In the genomic region with DNA sequence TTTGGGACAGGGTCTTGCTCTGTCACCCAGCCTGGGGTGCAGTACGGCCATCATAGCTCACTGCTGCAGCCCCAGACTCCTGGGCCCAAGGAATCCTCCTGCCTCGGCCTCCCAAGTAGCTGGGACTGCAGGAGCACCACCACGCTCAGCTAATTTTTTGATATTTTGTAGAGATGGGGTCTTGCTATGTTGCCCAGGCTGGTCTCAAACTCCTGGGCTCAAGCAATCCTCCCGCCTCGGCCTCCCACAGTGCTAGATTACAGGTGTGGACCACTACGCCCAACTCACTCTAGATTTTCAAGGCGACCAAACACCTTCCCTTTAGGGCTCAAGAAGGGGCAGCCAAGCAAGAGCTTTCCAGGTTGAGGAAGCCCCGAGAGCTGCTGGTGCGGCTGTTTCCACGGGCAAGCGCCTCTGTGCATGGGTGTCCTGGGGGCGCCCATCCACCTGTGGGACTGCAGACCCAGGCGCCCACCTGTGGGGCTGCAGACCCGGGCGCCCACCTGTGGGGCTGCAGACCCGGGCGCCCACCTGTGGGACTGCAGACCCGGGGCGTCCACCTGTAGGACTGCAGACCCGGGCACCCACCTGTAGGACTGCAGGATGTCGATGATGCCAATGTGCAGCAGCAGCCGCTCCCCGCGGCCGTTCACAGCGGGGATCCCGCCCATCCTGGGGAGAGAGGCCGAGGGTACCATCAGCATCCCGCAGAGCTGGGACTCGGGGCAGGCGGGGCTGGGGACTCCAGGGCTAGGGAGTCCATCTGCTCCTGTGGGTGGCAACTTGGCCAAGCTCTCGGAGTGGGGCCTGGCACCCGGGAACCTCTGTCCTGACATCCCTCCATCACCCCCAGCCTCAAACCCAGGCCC, we compare ENCODE assay signal across 31 cellular contexts. TPM values are rescaled to one million over a fixed set of nuclear protein-coding genes. Genes with fewer than 3 reads are reported as not detected.
"Had no signal": no experiment of that assay in that cellular context is flagged by ENCODE, and none has a peak within 500 bp of the region (broad histone marks: within the 10 kb centered on the region; RNA-seq: fewer than 3 reads in every experiment).

No MANE protein-coding gene starts in this region.

- H3K9me3 Mint-ChIP-seq: naive thymus-derived CD4-positive, alpha-beta T cell; natural killer cell; nephron; neural progenitor cell; stimulated activated effector memory CD8-positive, alpha-beta T cell treated with anti-CD3 and anti-CD28 coated beads, Interleukin-12 subunit alpha, Interleukin-12 subunit beta, amount 100 ng/mL, for 72 hours; stimulated activated naive B cell treated with anti-CD40 and anti-IgM and Interleukin-4, amounts not matched to agents 10 μg/mL and 1 μg/mL and 100 μg/mL, for 72 hours; type B pancreatic cell had no signal

- H3K4me3 ChIP-seq: neural progenitor cell, ovary, psoas muscle, skin epidermis, smooth muscle cell, stomach, suprapubic skin, testis, tibial artery, transverse colon, upper lobe of right lung, uterus had no signal

- H3K27ac Mint-ChIP-seq: naive thymus-derived CD4-positive, alpha-beta T cell; natural killer cell; nephron; neural progenitor cell; progenitor cell of endocrine pancreas; stimulated activated effector memory CD8-positive, alpha-beta T cell treated with anti-CD3 and anti-CD28 coated beads, Interleukin-12 subunit alpha, Interleukin-12 subunit beta, amount 100 ng/mL, for 72 hours; stimulated activated naive B cell treated with anti-CD40 and anti-IgM and Interleukin-4, amounts not matched to agents 10 μg/mL and 1 μg/mL and 100 μg/mL, for 72 hours; type B pancreatic cell had no signal

- H3K4me1 Mint-ChIP-seq: natural killer cell; nephron; neural progenitor cell; stimulated activated effector memory CD8-positive, alpha-beta T cell treated with anti-CD3 and anti-CD28 coated beads, Interleukin-12 subunit alpha, Interleukin-12 subunit beta, amount 100 ng/mL, for 72 hours; stimulated activated naive B cell treated with anti-CD40 and anti-IgM and Interleukin-4, amounts not matched to agents 10 μg/mL and 1 μg/mL and 100 μg/mL, for 72 hours had no signal

- ATAC-seq: naive thymus-derived CD4-positive, alpha-beta T cell; natural killer cell; psoas muscle; right cardiac atrium; sciatic nerve; stimulated activated effector memory CD8-positive, alpha-beta T cell treated with anti-CD3 and anti-CD28 coated beads, Interleukin-12 subunit alpha, Interleukin-12 subunit beta, amount 100 ng/mL, for 72 hours; stimulated activated naive B cell treated with anti-CD40 and anti-IgM and Interleukin-4, amounts not matched to agents 10 μg/mL and 1 μg/mL and 100 μg/mL, for 72 hours; upper lobe of right lung had no signal

- H3K27ac ChIP-seq: neural progenitor cell, ovary, parathyroid adenoma, psoas muscle, skin epidermis, stomach, suprapubic skin, testis, tibial artery, transverse colon, upper lobe of right lung, uterus had no signal

- H2AFZ ChIP-seq: neural progenitor cell, parathyroid adenoma had no signal

- DNase-seq: naive thymus-derived CD4-positive, alpha-beta T cell; natural killer cell; occipital lobe; ovary; posterior cingulate gyrus; psoas muscle; right cardiac atrium; stimulated activated CD4-positive, alpha-beta T cell treated with anti-CD3 and anti-CD28 coated beads, Interleukin-15, amount 100 ng/mL, for 24 hours; stimulated activated CD4-positive, alpha-beta T cell treated with anti-CD3 and anti-CD28 coated beads, Interleukin-2, amount 100 ng/mL, for 24 hours; stimulated activated CD4-positive, alpha-beta T cell treated with anti-CD3 and anti-CD28 coated beads, Interleukin-2, amount 100 ng/mL, for 48 hours; stimulated activated CD4-positive, alpha-beta T cell treated with anti-CD3 and anti-CD28 coated beads, Interleukin-4, amount 100 ng/mL, for 24 hours; stimulated activated naive B cell treated with anti-CD40 and anti-IgM and Interleukin-4, amounts not matched to agents 10 μg/mL and 1 μg/mL and 100 μg/mL, for 72 hours; stimulated activated naive CD4-positive, alpha-beta T cell treated with Interleukin-2 at 50 U/mL for 16 hours; stomach; testis; tibial artery; transverse colon; upper lobe of right lung; uterus had no signal

- H3K36me3 Mint-ChIP-seq: natural killer cell, type B pancreatic cell had no signal

- H3K9me3 ChIP-seq: ovary, psoas muscle, stomach, suprapubic skin, testis, tibial artery, transverse colon, upper lobe of right lung, uterus had no signal

- H3K27me3 ChIP-seq: neural progenitor cell, ovary, stomach, suprapubic skin, testis, tibial artery, transverse colon, upper lobe of right lung, uterus had no signal

- H3K4me2 ChIP-seq: neural progenitor cell, smooth muscle cell had no signal

- H3K36me3 ChIP-seq: neural progenitor cell, ovary, uterus had no signal

- H3K4me1 ChIP-seq: neural progenitor cell, parathyroid adenoma, transverse colon, upper lobe of right lung, uterus had no signal

- H3K4me3 Mint-ChIP-seq: naive thymus-derived CD4-positive, alpha-beta T cell; natural killer cell; nephron; neural progenitor cell; stimulated activated effector memory CD8-positive, alpha-beta T cell treated with anti-CD3 and anti-CD28 coated beads, Interleukin-12 subunit alpha, Interleukin-12 subunit beta, amount 100 ng/mL, for 72 hours; stimulated activated naive B cell treated with anti-CD40 and anti-IgM and Interleukin-4, amounts not matched to agents 10 μg/mL and 1 μg/mL and 100 μg/mL, for 72 hours; type B pancreatic cell had no signal

- H3K9ac ChIP-seq: neural progenitor cell, parathyroid adenoma had no signal

- H3K27me3 Mint-ChIP-seq: naive thymus-derived CD4-positive, alpha-beta T cell; progenitor cell of endocrine pancreas; stimulated activated naive B cell treated with anti-CD40 and anti-IgM and Interleukin-4, amounts not matched to agents 10 μg/mL and 1 μg/mL and 100 μg/mL, for 72 hours; type B pancreatic cell had no signal

RNA-seq across cellular contexts. Expression of a gene that starts 41.6 kb away (rescaled TPM):
- total RNA-seq: progenitor cell of endocrine pancreas had no signal
- polyA plus RNA-seq: neural cell had no signal

RNA-seq across cellular contexts. Expression of a gene that starts 59.9 kb away (rescaled TPM):
- total RNA-seq: occipital lobe, osteoblast, right cardiac atrium had no signal
